ENCODE assay signal across 9 cellular contexts in the genomic region with DNA sequence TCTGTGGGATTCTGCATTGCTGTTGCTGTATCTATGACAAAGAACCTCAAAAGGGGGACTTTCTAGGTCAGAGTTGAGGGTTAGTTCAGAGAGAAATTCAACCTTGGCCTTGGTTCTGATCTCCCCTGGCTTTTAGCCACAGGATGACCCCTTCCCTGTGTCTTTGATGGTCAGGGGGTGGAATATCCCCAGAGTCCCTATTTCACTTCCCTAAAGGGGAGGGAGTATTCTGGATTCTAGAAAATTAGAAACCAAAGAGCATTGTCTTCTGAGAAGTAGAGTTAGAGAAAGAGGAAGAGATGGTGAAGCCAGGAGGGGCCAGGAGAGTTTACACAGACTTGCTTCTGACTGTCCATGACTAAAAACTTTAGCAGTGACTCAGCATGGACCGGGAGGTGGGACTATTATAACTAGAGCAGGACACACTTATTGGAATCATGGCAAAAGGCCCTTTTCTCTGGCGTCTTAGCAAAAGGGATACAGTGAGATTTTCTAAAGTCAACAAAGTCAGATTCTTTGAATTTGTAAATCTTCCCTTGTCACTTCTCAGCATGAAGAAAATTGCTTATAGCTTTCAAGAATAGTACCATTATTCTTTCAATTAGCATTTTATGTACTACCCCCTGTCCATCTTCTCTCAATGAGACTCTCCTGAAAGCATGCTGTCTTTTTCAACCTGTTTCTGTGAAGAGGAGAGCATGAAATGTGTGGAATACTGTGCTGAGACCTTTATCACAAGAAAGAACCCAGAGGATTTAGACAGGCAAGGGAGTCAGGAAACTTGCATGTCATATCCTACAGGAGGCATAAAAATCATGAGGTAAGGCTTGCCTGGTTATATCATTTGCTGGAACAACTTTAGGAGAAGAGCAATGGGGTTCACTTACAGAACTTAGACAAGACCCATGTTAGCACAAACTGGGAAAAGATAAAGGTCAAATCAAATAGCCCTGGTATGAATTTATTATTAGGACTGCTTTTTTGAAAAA. TPM values are rescaled to one million over a fixed set of nuclear protein-coding genes. Genes with fewer than 3 reads are reported as not detected.
DNase-seq lines count a peak whose midpoint lies in the region; ATAC-seq lines count a peak whose summit lies in the region.
"Had no signal": no experiment of that assay in that cellular context is flagged by ENCODE, and none has a peak within 500 bp of the region (broad histone marks: within the 10 kb centered on the region; RNA-seq: fewer than 3 reads in every experiment).

No MANE protein-coding gene starts in this region.

- ATAC-seq in sciatic nerve: peak; percentile 92

- intact Hi-C loops in sciatic nerve (cut with DNase I): no loop called here

- DNase-seq in GM04504 (ENCODE audit: low read depth): peak; percentile 64
- peak; percentile 82 for DNase-seq in RPMI7951 (ENCODE audit: low read depth)
- DNase-seq in glomerular visceral epithelial cell (ENCODE audit: extremely low spot score): peak; percentile 31
- no peak for DNase-seq in sciatic nerve (ENCODE audit: low spot score)
- no peak for DNase-seq in stimulated activated CD4-positive, alpha-beta T cell treated with anti-CD3 and anti-CD28 coated beads, Interleukin-4, amount 100 ng/mL, for 24 hours
- no peak for DNase-seq in DMS114 treated with DMSO at 0.1 percent for 48 hours (lab: John Stamatoyannopoulos, UW; ENCODE audit: unreplicated experiment)
- no peak for DNase-seq in NCI-H2196 treated with DMSO at 0.1 percent for 48 hours (lab: John Stamatoyannopoulos, UW; ENCODE audit: unreplicated experiment)
- no peak for DNase-seq in midbrain (lab: John Stamatoyannopoulos, UW)
- DNase-seq: SHP77 treated with DMSO at 0.1 percent for 48 hours had no signal

RNA-seq across cellular contexts. Expression of a gene that starts 56.5 kb away (rescaled TPM):
- total RNA-seq in RPMI7951 (2014; rRNA removed; shearing (Covaris generic)): 69.0 and 74.6 TPM in 2 replicates
- 170 TPM for total RNA-seq in sciatic nerve

Comparison
In these comparisons a context has a peak if more than half of its experiments do, and no peak if none do; other contexts are left out.
1. DNase-seq: peak in GM04504 (single experiment), RPMI7951 (single experiment) and glomerular visceral epithelial cell (single experiment); none in sciatic nerve (single experiment), stimulated activated CD4-positive, alpha-beta T cell treated with anti-CD3 and anti-CD28 coated beads, Interleukin-4, amount 100 ng/mL, for 24 hours (single experiment), DMS114 treated with DMSO at 0.1 percent for 48 hours (single experiment), NCI-H2196 treated with DMSO at 0.1 percent for 48 hours (single experiment) and midbrain (single experiment).